Comparison of ENCODE assay signal across 4 cellular contexts in genomic region chr7:96821131-96821530, GRCh38.
DNase-seq lines count a peak whose midpoint lies in the region; ATAC-seq, FAIRE-seq and TF ChIP-seq lines count a peak whose summit lies in the region.
"Not testable (repeated sequence)": the region's sequence is repeated elsewhere in the genome, so short reads cannot be mapped to it uniquely, and the experiment has no call there.

No MANE protein-coding gene starts in this region.

- H2BK12ac ChIP-seq in trophoblast cell (ENCODE audit: low read length): not testable (repeated sequence)

- not testable (repeated sequence) for H4K91ac ChIP-seq in trophoblast cell (ENCODE audit: low read depth, low read length)

- H3K23ac ChIP-seq in trophoblast cell (ENCODE audit: low read length): peak overlapping the region; percentile 89

- not testable (repeated sequence) for H2BK120ac ChIP-seq in trophoblast cell (ENCODE audit: insufficient read depth, low read length, poor library complexity)

- not testable (repeated sequence) for TF ChIP-seq CTCF in HEK293 (tag by site-specific recombination; IDR thresholded peaks at IDR 0.05); K562 (IDR thresholded peaks at IDR 0.05 in 2 of 3, conservative IDR thresholded peaks at IDR 0.05 in 1 of 3; ENCODE audit: insufficient read depth in 2 of 3, low read depth in 1 of 3, low read length in 3 of 3)

- not testable (repeated sequence) for H2AFZ ChIP-seq in K562 (ENCODE audit: low read depth, low read length); trophoblast cell (ENCODE audit: insufficient read depth, low read length, poor library complexity)

- POLR2A ChIA-PET in HEK293 (lab: Yijun Ruan, JAX); K562 (lab: Yijun Ruan, JAX): not testable (repeated sequence)

- H3K36me3 ChIP-seq in HEK293 (ENCODE audit: control insufficient read depth in 2 of 2, insufficient read depth in 1 of 2, low read length in 2 of 2); K562 (ENCODE audit: control insufficient read depth, insufficient read depth, low read length); trophoblast cell (ENCODE audit: control insufficient read depth in 1 of 2, insufficient read depth in 2 of 2, low read length in 2 of 2): not testable (repeated sequence)

- H2AK5ac ChIP-seq in trophoblast cell (ENCODE audit: low read length): not testable (repeated sequence)

- TF ChIP-seq POLR2A in K562 (conservative IDR thresholded peaks at IDR 0.05): not testable (repeated sequence)

- not testable (repeated sequence) for H3K27me3 ChIP-seq in K562 (ENCODE audit: control insufficient read depth in 2 of 2, insufficient read depth in 2 of 2, low read length in 2 of 2); trophoblast cell (ENCODE audit: insufficient read depth, low read length)

- H3K9ac ChIP-seq in K562 (ENCODE audit: insufficient read depth in 1 of 2, low read depth in 2 of 2, low read length in 2 of 2); trophoblast cell (ENCODE audit: low read length): not testable (repeated sequence)

- H3K4ac ChIP-seq in trophoblast cell (ENCODE audit: low read depth, low read length): not testable (repeated sequence)

- CTCF ChIA-PET in HEK293 (lab: Yijun Ruan, JAX); K562 (lab: Yijun Ruan, JAX; ENCODE audit: low intra/inter-chr PET ratio): not testable (repeated sequence)

- in situ Hi-C loops in K562 (cut with MboI): not testable (repeated sequence)

- H2BK5ac ChIP-seq in trophoblast cell (ENCODE audit: low read depth, low read length, poor library complexity): not testable (repeated sequence)

- 19% methylated on average over 1 of the region's 1 CpG for WGBS in K562 (ENCODE audit: insufficient coverage, low coverage, missing lambda C conversion rate)
- no CpG with 5 or more reads among the region's 1 CpG for WGBS in trophoblast cell (ENCODE audit: extremely low coverage, insufficient coverage, insufficient read length)

- DNase-seq in K562 (ENCODE audit: extremely low read depth in 1 of 4, low spot score in 3 of 4); trophoblast cell; urothelium cell line (ENCODE audit: low spot score): not testable (repeated sequence)

- not testable (repeated sequence) for FAIRE-seq in K562 (lab: Jason Lieb, UNC)
- FAIRE-seq in urothelium cell line (lab: Jason Lieb, UNC): peak; percentile 9

- not testable (repeated sequence) for H4K8ac ChIP-seq in trophoblast cell (ENCODE audit: low read depth, low read length)

- H4K12ac ChIP-seq in trophoblast cell (ENCODE audit: low read depth, low read length): not testable (repeated sequence)

- TF ChIP-seq RAD21 in K562 (CRISPR knock-in tag; conservative IDR thresholded peaks at IDR 0.05 in 1 of 2, IDR thresholded peaks at IDR 0.05 in 1 of 2): not testable (repeated sequence)

- not testable (repeated sequence) for H3K9me3 ChIP-seq in HEK293 (ENCODE audit: control insufficient read depth, insufficient read depth, low read depth, low read length); K562 (replicated peaks; ENCODE audit: control insufficient read depth, insufficient read depth, low read depth, low read length); trophoblast cell (ENCODE audit: insufficient read depth, low read depth, low read length)

- intact Hi-C loops in K562 (cut with micrococcal nuclease): not testable (repeated sequence)

- not testable (repeated sequence) for H3K4me1 ChIP-seq in HEK293 (ENCODE audit: control insufficient read depth, insufficient read depth, low read length); K562 (replicated peaks in 1 of 2; ENCODE audit: control insufficient read depth in 2 of 2, insufficient read depth in 2 of 2, low read length in 2 of 2); trophoblast cell (ENCODE audit: control insufficient read depth in 1 of 2, insufficient read depth in 2 of 2, low read length in 2 of 2)

- H3K79me2 ChIP-seq in K562 (ENCODE audit: control insufficient read depth, insufficient read depth, low read length); trophoblast cell (ENCODE audit: control insufficient read depth, insufficient read depth, low read length, poor library complexity): not testable (repeated sequence)

- H3K27ac ChIP-seq in HEK293 (ENCODE audit: extremely low read depth, low read depth, low read length); K562 (ENCODE audit: extremely low read depth, low read depth, low read length); trophoblast cell (ENCODE audit: low read depth, low read length): not testable (repeated sequence)

- not testable (repeated sequence) for H3K79me1 ChIP-seq in trophoblast cell (ENCODE audit: low read length)

- not testable (repeated sequence) for BruUV-seq in K562 (replicated peaks; lab: Mats Ljungman, UMichigan)

- H3K4me2 ChIP-seq in K562 (ENCODE audit: insufficient read depth, low read length); trophoblast cell (ENCODE audit: low read length): not testable (repeated sequence)

- H4K20me1 ChIP-seq in K562 (replicated peaks; ENCODE audit: control insufficient read depth, insufficient read depth, low read length): not testable (repeated sequence)

- H3K4me3 ChIP-seq in HEK293 (ENCODE audit: low read depth, low read length); K562; trophoblast cell (ENCODE audit: low read depth, low read length): not testable (repeated sequence)

- H3K9me1 ChIP-seq in K562 (ENCODE audit: control insufficient read depth, insufficient read depth, low read length): not testable (repeated sequence)

- ATAC-seq in K562: not testable (repeated sequence)

- TF ChIP-seq EP300 in K562 (IDR thresholded peaks at IDR 0.05; ENCODE audit: low read length): not testable (repeated sequence)

- not testable (repeated sequence) for H3K14ac ChIP-seq in trophoblast cell (ENCODE audit: low read length)

- H3K18ac ChIP-seq in trophoblast cell (ENCODE audit: low read length): not testable (repeated sequence)

TF ChIP-seq in HEK293, 187 proteins besides CTCF, POLR2A, EP300 and RAD21:
- TF ChIP-seq ZNF580 (tag by site-specific recombination; IDR thresholded peaks at IDR 0.05) (0 out of 2 replicates have a peak, but pooled peaks have one; percentile 26), ZNF146 (tag by site-specific recombination; IDR thresholded peaks at IDR 0.05) (peak; percentile 94)

TF ChIP-seq in K562, 482 proteins besides CTCF, POLR2A, EP300 and RAD21:
- peak; percentile 78 for TF ChIP-seq ZNF146 (CRISPR knock-in tag; IDR thresholded peaks at IDR 0.05; ENCODE audit: unreplicated experiment)
- TF ChIP-seq RBM25 (IDR thresholded peaks at IDR 0.05; ENCODE audit: low read depth, low read length, severe bottlenecking): peak; percentile 4
